Comparison of ENCODE assay signal across 8 cellular contexts in genomic region chr4:110193822-110194761, GRCh38. TPM values are rescaled to one million over a fixed set of nuclear protein-coding genes. Genes with fewer than 3 reads are reported as not detected.
A peak's percentile ranks its signal among the peaks of the same experiment; 100 is the strongest.
DNase-seq lines count a peak whose midpoint lies in the region; ATAC-seq and TF ChIP-seq lines count a peak whose summit lies in the region.

No MANE protein-coding gene starts in this region.

- peak; percentile 3 to 87 (median 78) for DNase-seq in C1 segment of cervical spinal cord (lab: John Stamatoyannopoulos, UW)
- peak; percentile 49 for DNase-seq in NCI-H774 (lab: John Stamatoyannopoulos, UW)
- DNase-seq in activated CD8-positive, alpha-beta memory T cell treated with anti-CD3 and anti-CD28 coated beads, Interleukin-2, amount 50 U/mL, for 48 hours, result peak; percentile 77
- DNase-seq in epithelial cell of proximal tubule (ENCODE audit: low read depth), result peak; percentile 71
- peak; percentile 65 for DNase-seq in myocyte (ENCODE audit: low read depth)
- DNase-seq in stimulated activated naive CD4-positive, alpha-beta T cell (lab: John Stamatoyannopoulos, UW), result peak; percentile 56 to 80 (median 76)

- H3K4me3 ChIP-seq in epithelial cell of proximal tubule (ENCODE audit: low read depth, low read length), result no peak overlapping the region

- TF ChIP-seq CTCF in epithelial cell of proximal tubule (conservative IDR thresholded peaks at IDR 0.05; ENCODE audit: low read depth, low read length), result no peak

- ATAC-seq in GM19328 (IDR thresholded peaks at IDR 0.05; ENCODE audit: unreplicated experiment), result peak; percentile 78
- peak; percentile 66 for ATAC-seq in HG03439 (IDR thresholded peaks at IDR 0.05; ENCODE audit: unreplicated experiment)

RNA-seq across cellular contexts. Expression of gene ELOVL6, which starts 4.3 kb away (rescaled TPM):
- total RNA-seq in epithelial cell of proximal tubule (13.2 and 27.6 TPM in 2 replicates), myocyte (3.6 and 8.9 TPM in 2 replicates)
- polyA plus RNA-seq in myocyte (2012), result 6.0 TPM
